ENCODE assay signal across 1 cellular context in genomic region chr6:37168809-37169457, GRCh38.
TF ChIP-seq lines count a peak whose summit lies in the region.

No MANE protein-coding gene starts in this region.

TF ChIP-seq in HepG2, 621 proteins besides CTCF, POLR2A, EP300 and RAD21 (continued from another document and continues in another):
- no peak for TF ChIP-seq FUBP1 (CRISPR knock-in tag; IDR thresholded peaks at IDR 0.05; ENCODE audit: borderline replicate concordance)
- no peak for TF ChIP-seq AKNA (CRISPR knock-in tag; IDR thresholded peaks at IDR 0.05; ENCODE audit: borderline replicate concordance)
- no peak for TF ChIP-seq KDM5A (IDR thresholded peaks at IDR 0.05; ENCODE audit: borderline replicate concordance, low read length)
- TF ChIP-seq ERF (CRISPR knock-in tag; IDR thresholded peaks at IDR 0.05), result no peak
- no peak for TF ChIP-seq SMAD9 (CRISPR knock-in tag; IDR thresholded peaks at IDR 0.05)
- TF ChIP-seq DDIT3 (CRISPR knock-in tag; IDR thresholded peaks at IDR 0.05), result no peak
- 0 out of 2 replicates have a peak, but pooled peaks have one; percentile 8 for TF ChIP-seq IRX3 (CRISPR knock-in tag; IDR thresholded peaks at IDR 0.05; ENCODE audit: borderline replicate concordance, low read depth)
- TF ChIP-seq FOXK2 (IDR thresholded peaks at IDR 0.05), result no peak
- TF ChIP-seq TEF (CRISPR knock-in tag; IDR thresholded peaks at IDR 0.05), result no peak
- TF ChIP-seq SCMH1 (CRISPR knock-in tag; IDR thresholded peaks at IDR 0.05; ENCODE audit: borderline replicate concordance), result no peak
- TF ChIP-seq NBN (conservative IDR thresholded peaks at IDR 0.05), result no peak
- TF ChIP-seq ZNF513 (CRISPR knock-in tag; conservative IDR thresholded peaks at IDR 0.05), result no peak
- TF ChIP-seq ZNF382 (CRISPR knock-in tag; IDR thresholded peaks at IDR 0.05; ENCODE audit: borderline replicate concordance), result no peak
- TF ChIP-seq NR3C1 (CRISPR knock-in tag; IDR thresholded peaks at IDR 0.05), result no peak
- TF ChIP-seq SIN3A (IDR thresholded peaks at IDR 0.05; ENCODE audit: borderline replicate concordance, low read depth, low read length), result no peak
- TF ChIP-seq ZBTB25 (CRISPR knock-in tag; IDR thresholded peaks at IDR 0.05), result no peak
- no peak for TF ChIP-seq IRF1 (CRISPR knock-in tag; IDR thresholded peaks at IDR 0.05; ENCODE audit: low read depth)
- TF ChIP-seq SP5 (CRISPR knock-in tag; IDR thresholded peaks at IDR 0.05; ENCODE audit: borderline replicate concordance, low read depth), result no peak
- TF ChIP-seq DMAP1 (CRISPR knock-in tag; IDR thresholded peaks at IDR 0.05), result peak; percentile 41; the same call in 1 of the 2 replicates
- no peak for TF ChIP-seq ZNF572 (CRISPR knock-in tag; IDR thresholded peaks at IDR 0.05)
- no peak for TF ChIP-seq REL (CRISPR knock-in tag; conservative IDR thresholded peaks at IDR 0.05)
- no peak for TF ChIP-seq ZNF800 (CRISPR knock-in tag; IDR thresholded peaks at IDR 0.05)
- TF ChIP-seq NCOA2 (CRISPR knock-in tag; IDR thresholded peaks at IDR 0.05), result no peak
- no peak; the same call in 1 of the 2 replicates for TF ChIP-seq ZNF652 (CRISPR knock-in tag; IDR thresholded peaks at IDR 0.05; ENCODE audit: borderline replicate concordance, low read depth)
- no peak for TF ChIP-seq XBP1 (CRISPR knock-in tag; IDR thresholded peaks at IDR 0.05)
- TF ChIP-seq ZNF563 (CRISPR knock-in tag; IDR thresholded peaks at IDR 0.05), result no peak
- no peak; the same call in 1 of the 2 replicates for TF ChIP-seq NFAT5 (CRISPR knock-in tag; IDR thresholded peaks at IDR 0.05)
- no peak for TF ChIP-seq ZNF280B (CRISPR knock-in tag; IDR thresholded peaks at IDR 0.05; ENCODE audit: borderline replicate concordance)
- TF ChIP-seq MAFG (CRISPR knock-in tag; IDR thresholded peaks at IDR 0.05), result no peak
- peak; percentile 45 for TF ChIP-seq ZEB1 (IDR thresholded peaks at IDR 0.05; ENCODE audit: insufficient replicate concordance, low read depth)
- TF ChIP-seq MIER3 (CRISPR knock-in tag; IDR thresholded peaks at IDR 0.05; ENCODE audit: borderline replicate concordance), result no peak
- no peak for TF ChIP-seq ZNF253 (CRISPR knock-in tag; IDR thresholded peaks at IDR 0.05; ENCODE audit: borderline replicate concordance)
- no peak for TF ChIP-seq PHF21A (CRISPR knock-in tag; IDR thresholded peaks at IDR 0.05)
- TF ChIP-seq ZNF136 (CRISPR knock-in tag; IDR thresholded peaks at IDR 0.05; ENCODE audit: low read depth), result no peak
- TF ChIP-seq MED13 (CRISPR knock-in tag; IDR thresholded peaks at IDR 0.05), result no peak
- TF ChIP-seq REXO4 (CRISPR knock-in tag; IDR thresholded peaks at IDR 0.05; ENCODE audit: borderline replicate concordance), result no peak
